34 cellular contexts compared by ENCODE assay signal in genomic region chr11:134879931-134880330, GRCh38.
"Had no signal": no experiment of that assay in that cellular context is flagged by ENCODE, and none has a peak within 500 bp of the region (broad histone marks: within the 10 kb centered on the region; RNA-seq: fewer than 3 reads in every experiment).

No MANE protein-coding gene starts in this region.

- DNase-seq: Karpas-422, Kasumi-1, MG63, MM.1S, MV-4-11, NCI-H1048, NCI-H1092, NCI-H1092 treated with DMSO at 0.1 percent for 48 hours, NCI-H1105, NCI-H1105 treated with DMSO at 0.1 percent for 48 hours, NCI-H1417, NCI-H1417 treated with DMSO at 0.1 percent for 48 hours, NCI-H1436, NCI-H1436 treated with DMSO at 0.1 percent for 48 hours, NCI-H146, NCI-H1694, NCI-H1694 treated with DMSO at 0.1 percent for 48 hours, NCI-H187, NCI-H187 treated with DMSO at 0.1 percent for 48 hours, NCI-H1930, NCI-H2029, NCI-H2029 treated with DMSO at 0.1 percent for 48 hours, NCI-H2081, NCI-H2081 treated with DMSO at 0.1 percent for 48 hours, NCI-H2107, NCI-H2171, NCI-H2171 treated with DMSO at 0.1 percent for 48 hours, NCI-H2227 treated with DMSO at 0.1 percent for 48 hours, NCI-H226, NCI-H345, NCI-H446, NCI-H446 treated with DMSO at 0.1 percent for 48 hours, NCI-H510A had no signal

- H3K9me3 ChIP-seq: MG63 had no signal

- H3K9ac ChIP-seq: KMS-11 had no signal

- H3K4me3 ChIP-seq: MG63 had no signal

- H3K36me3 ChIP-seq: MG63 had no signal

- H3K27ac ChIP-seq: KMS-11 had no signal

- H3K4me2 ChIP-seq: KMS-11 had no signal
